19 cellular contexts compared by ENCODE assay signal in genomic region chr13:51477149-51477548, GRCh38. TPM values are rescaled to one million over a fixed set of nuclear protein-coding genes. Genes with fewer than 3 reads are reported as not detected.
DNase-seq lines count a peak whose midpoint lies in the region; ATAC-seq, FAIRE-seq and TF ChIP-seq lines count a peak whose summit lies in the region.
"Had no signal": no experiment of that assay in that cellular context is flagged by ENCODE, and none has a peak within 500 bp of the region (broad histone marks: within the 10 kb centered on the region; RNA-seq: fewer than 3 reads in every experiment).

No MANE protein-coding gene starts in this region.

- in situ Hi-C loops in HepG2 (cut with HindIII; ENCODE audit: extremely low pct_ligation_motif_present, low pct_unique_long_range_greater_than_20kb), result no loop called here

- WGBS in HepG2 (ENCODE audit: low lambda C conversion rate), result 52% methylated on average over 3 of the region's 3 CpGs

- intact Hi-C loops in HepG2 (cut with micrococcal nuclease; ENCODE audit: unreplicated experiment), result no loop called here
- intact Hi-C loops in Right ventricle myocardium inferior (cut with DNase I), result no loop called here

- no peaks in the 10 kb centered on the region for H3K9me2 ChIP-seq in Loucy (replicated peaks; ENCODE audit: low read depth, low read length)

- CTCF ChIA-PET in HepG2 (lab: Yijun Ruan, JAX; ENCODE audit: low intra/inter-chr PET ratio, low total read pairs), result no interaction called here

- dilution Hi-C loops in keratinocyte (cut with MboI; ENCODE audit: extremely low pct_ligation_motif_present, low sequenced_read_pairs), result no loop called here

- no peak overlapping the region for H3K27ac ChIP-seq in keratinocyte (ENCODE audit: control insufficient read depth, insufficient read depth, low read length)
- H3K27ac ChIP-seq in HepG2 (ENCODE audit: extremely low read length, insufficient read depth, low read length), result no peak overlapping the region
- peak overlapping the region; percentile 67 for H3K27ac ChIP-seq in parathyroid adenoma
- H3K27ac ChIP-seq: A549, BLaER1 had no signal

- TF ChIP-seq CTCF in Loucy (conservative IDR thresholded peaks at IDR 0.05; ENCODE audit: low read length) (no peak), keratinocyte (optimal IDR thresholded peaks at IDR 0.05 in 1 of 3, IDR thresholded peaks at IDR 0.05 in 1 of 3, conservative IDR thresholded peaks at IDR 0.05 in 1 of 3; ENCODE audit: extremely low read depth in 1 of 3, insufficient read depth in 2 of 3, low read length in 3 of 3) (no peak), HepG2 (CRISPR knock-in tag; IDR thresholded peaks at IDR 0.05) (no peak), parathyroid adenoma (IDR thresholded peaks at IDR 0.05) (no peak)

- H3K9ac ChIP-seq in Loucy (ENCODE audit: low read depth, low read length, poor library complexity, severe bottlenecking) (no peak overlapping the region), keratinocyte (ENCODE audit: control insufficient read depth, extremely low read depth, insufficient read depth, low read length) (no peak overlapping the region), HepG2 (ENCODE audit: insufficient read depth, low read depth, low read length) (no peak overlapping the region), parathyroid adenoma (no peak overlapping the region)
- H3K9ac ChIP-seq: BLaER1 had no signal

- H3K4me2 ChIP-seq in Loucy (ENCODE audit: low read depth, low read length, poor library complexity, severe bottlenecking), result no peak overlapping the region
- H3K4me2 ChIP-seq in keratinocyte (ENCODE audit: control insufficient read depth, extremely low read depth, insufficient read depth, low read depth, low read length), result no peak overlapping the region
- H3K4me2 ChIP-seq in HepG2 (ENCODE audit: low read depth, low read length), result peak overlapping the region; percentile 83
- H3K4me2 ChIP-seq in parathyroid adenoma (ENCODE audit: low read length), result no peak overlapping the region
- H3K4me2 ChIP-seq: A549, BLaER1 had no signal

- no peak overlapping the region for H3K4me3 ChIP-seq in Loucy (ENCODE audit: low read length, poor library complexity, severe bottlenecking)
- H3K4me3 ChIP-seq in keratinocyte (ENCODE audit: control insufficient read depth in 2 of 3, extremely low read depth in 1 of 3, insufficient read depth in 2 of 3, low read depth in 1 of 3, low read length in 3 of 3), result no peak overlapping the region
- no peak overlapping the region for H3K4me3 ChIP-seq in HepG2 (replicated peaks in 1 of 3; ENCODE audit: insufficient read depth in 1 of 3, low read depth in 2 of 3, low read length in 3 of 3)
- no peak overlapping the region for H3K4me3 ChIP-seq in parathyroid adenoma (ENCODE audit: low read depth, low read length)
- H3K4me3 ChIP-seq: A549, BLaER1 had no signal

- no peak for TF ChIP-seq EP300 in HepG2 (IDR thresholded peaks at IDR 0.05; ENCODE audit: low read depth in 2 of 2, low read length in 2 of 2)
- no peak for TF ChIP-seq EP300 in HepG2 (CRISPR knock-in tag; IDR thresholded peaks at IDR 0.05; ENCODE audit: borderline replicate concordance)

- FAIRE-seq in keratinocyte (lab: Jason Lieb, UNC) (peak; percentile 13), HepG2 (lab: Jason Lieb, UNC) (no peak), HTR-8/SVneo (lab: Jason Lieb, UNC) (no peak)
- FAIRE-seq: A549, GM12892, GM18507, H1 had no signal

- peaks cover 18% of the 10 kb centered on the region for H3K4me1 ChIP-seq in Loucy (ENCODE audit: insufficient read depth, low read length, poor library complexity, severe bottlenecking)
- peaks cover 13% of the 10 kb centered on the region for H3K4me1 ChIP-seq in keratinocyte (ENCODE audit: control insufficient read depth, extremely low read depth, insufficient read depth, low read length)
- peaks cover 50% of the 10 kb centered on the region for H3K4me1 ChIP-seq in HepG2 (ENCODE audit: insufficient read depth, low read length)
- H3K4me1 ChIP-seq in parathyroid adenoma, result peaks cover 3% of the 10 kb centered on the region

- TF ChIP-seq POLR2A in HepG2 (IDR thresholded peaks at IDR 0.05; ENCODE audit: insufficient read depth in 1 of 2, low read depth in 2 of 2, low read length in 2 of 2), result no peak

- H4K20me1 ChIP-seq in Loucy (ENCODE audit: insufficient read depth, low read length, poor library complexity, severe bottlenecking) (no peaks in the 10 kb centered on the region), keratinocyte (ENCODE audit: control insufficient read depth, extremely low read depth, insufficient read depth, low read length) (no peaks in the 10 kb centered on the region), HepG2 (ENCODE audit: insufficient read depth, low read length) (no peaks in the 10 kb centered on the region)
- H4K20me1 ChIP-seq: BLaER1 had no signal

- no peak for TF ChIP-seq RAD21 in HepG2 (CRISPR knock-in tag; IDR thresholded peaks at IDR 0.05)

- peak overlapping the region; percentile 98 for H2AFZ ChIP-seq in Loucy (ENCODE audit: low read length)
- no peak overlapping the region for H2AFZ ChIP-seq in keratinocyte (ENCODE audit: control insufficient read depth, low read length)
- H2AFZ ChIP-seq in HepG2 (ENCODE audit: low read length), result no peak overlapping the region
- peak overlapping the region; percentile 57 for H2AFZ ChIP-seq in parathyroid adenoma

- DNase-seq in keratinocyte (ENCODE audit: low read depth, low spot score), result no peak
- DNase-seq in HepG2 (ENCODE audit: low spot score), result no peak
- DNase-seq in HTR-8/SVneo (ENCODE audit: insufficient read length, low spot score), result no peak
- no peak for DNase-seq in NCI-H146 treated with DMSO at 0.1 percent for 48 hours (lab: John Stamatoyannopoulos, UW; ENCODE audit: unreplicated experiment)
- DNase-seq in Right ventricle myocardium inferior (ENCODE audit: missing footprints), result no peak
- no peak for DNase-seq in hypothalamus (lab: John Stamatoyannopoulos, UW)
- DNase-seq: AML-193; CD4-positive, alpha-beta memory T cell; DMS153; DMS79; GDM1; H9 had no signal

- H3K36me3 ChIP-seq in Loucy (ENCODE audit: insufficient read depth, low read length) (no peaks in the 10 kb centered on the region), keratinocyte (ENCODE audit: control insufficient read depth in 2 of 2, extremely low read depth in 1 of 2, insufficient read depth in 2 of 2, low read length in 2 of 2) (no peaks in the 10 kb centered on the region), HepG2 (replicated peaks in 1 of 2; ENCODE audit: control insufficient read depth in 1 of 2, insufficient read depth in 2 of 2, low read length in 2 of 2) (no peaks in the 10 kb centered on the region), parathyroid adenoma (ENCODE audit: control insufficient read depth, insufficient read depth, low read length) (no peaks in the 10 kb centered on the region)
- H3K36me3 ChIP-seq: BLaER1 had no signal

- no peaks in the 10 kb centered on the region for H3K79me2 ChIP-seq in Loucy (ENCODE audit: insufficient read depth, low read length)
- no peaks in the 10 kb centered on the region for H3K79me2 ChIP-seq in keratinocyte (ENCODE audit: control insufficient read depth, insufficient read depth, low read length)
- H3K79me2 ChIP-seq in HepG2 (ENCODE audit: insufficient read depth, low read length), result no peaks in the 10 kb centered on the region
- no peaks in the 10 kb centered on the region for H3K79me2 ChIP-seq in parathyroid adenoma

- BruUV-seq in HepG2 (replicated peaks; lab: Mats Ljungman, UMichigan), result no TSS peak

- no peak for ATAC-seq in HepG2
- ATAC-seq in Right ventricle myocardium inferior, result no peak
- ATAC-seq: A549 had no signal

- no peaks in the 10 kb centered on the region for H3F3A ChIP-seq in Loucy (ENCODE audit: low read depth)

- POLR2A ChIA-PET in HepG2 (lab: Yijun Ruan, JAX), result interaction anchor here (7.1 kb wide), 1 partner anchor 24 kb away, joined by 55 read pairs; the partner anchor contains the start of gene INTS6

- H3K9me1 ChIP-seq in keratinocyte (ENCODE audit: control insufficient read depth, extremely low read depth, insufficient read depth, low read length), result peaks cover 3% of the 10 kb centered on the region

- H3K9me3 ChIP-seq in Loucy (ENCODE audit: insufficient read depth, low read depth, low read length) (no peaks in the 10 kb centered on the region), keratinocyte (ENCODE audit: control insufficient read depth, low read depth, low read length) (no peaks in the 10 kb centered on the region), HepG2 (ENCODE audit: low read length) (no peaks in the 10 kb centered on the region), parathyroid adenoma (ENCODE audit: control insufficient read depth, low read length) (no peaks in the 10 kb centered on the region)
- H3K9me3 ChIP-seq: A549, BLaER1 had no signal

- H3K27me3 ChIP-seq in Loucy (ENCODE audit: insufficient read depth, low read length, poor library complexity, severe bottlenecking), result no peaks in the 10 kb centered on the region
- no peaks in the 10 kb centered on the region for H3K27me3 ChIP-seq in keratinocyte (ENCODE audit: control insufficient read depth, extremely low read depth, insufficient read depth, low read length)
- H3K27me3 ChIP-seq in HepG2 (ENCODE audit: control insufficient read depth in 1 of 2, insufficient read depth in 2 of 2, low read length in 2 of 2), result no peaks in the 10 kb centered on the region
- H3K27me3 ChIP-seq in parathyroid adenoma (ENCODE audit: control insufficient read depth, insufficient read depth, low read length), result no peaks in the 10 kb centered on the region
- H3K27me3 ChIP-seq: BLaER1 had no signal

RNA-seq across cellular contexts. Expression of gene INTS6, which starts 24.3 kb away (rescaled TPM):
- 17.8 to 44.2 TPM (median 36.0 TPM) in 3 replicates for polyA plus RNA-seq in keratinocyte
- 97.6 TPM for polyA plus RNA-seq in keratinocyte (2011; ENCODE audit: low read depth)
- 17.0 and 64.7 TPM in 2 replicates for polyA plus RNA-seq in keratinocyte (2011; cell fraction: cytosol; rRNA removed)
- polyA plus RNA-seq in keratinocyte (2011; cell fraction: nucleus; rRNA removed), result 62.8 and 67.5 TPM in 2 replicates
- polyA plus RNA-seq in keratinocyte (2012; ENCODE audit: low replicate concordance), result 16.8 and 33.2 TPM in 2 replicates
- polyA minus RNA-seq in keratinocyte, result 28.4 to 171 TPM (median 142 TPM) in 3 replicates
- polyA minus RNA-seq in keratinocyte (2011; cell fraction: cytosol; rRNA and poly(A)+ RNA removed), result 30.3 TPM
- 79.8 and 174 TPM in 2 replicates for polyA minus RNA-seq in keratinocyte (2011; cell fraction: nucleus; rRNA and poly(A)+ RNA removed)
- 38.4 and 40.3 TPM in 2 replicates for total RNA-seq in HepG2 (2016; rRNA removed; fragmentation: Illumina TruSeq; extraction: Trizol)
- 10.7 and 12.3 TPM in 2 replicates for total RNA-seq in HepG2 (2016; cell fraction: cytosol; rRNA removed; fragmentation: Illumina TruSeq; extraction: Trizol; ENCODE audit: low read depth)
- 38.6 and 40.4 TPM in 2 replicates for total RNA-seq in HepG2 (2016; cell fraction: insoluble cytoplasmic fraction; rRNA removed; fragmentation: Illumina TruSeq; extraction: Trizol)
- total RNA-seq in HepG2 (2016; cell fraction: membrane; rRNA removed; fragmentation: Illumina TruSeq; extraction: Trizol), result 16.8 and 20.9 TPM in 2 replicates
- 81.6 and 85.4 TPM in 2 replicates for total RNA-seq in HepG2 (2016; cell fraction: nucleus; rRNA removed; fragmentation: Illumina TruSeq; extraction: Trizol)
- polyA plus RNA-seq in HepG2 (2011; rRNA removed), result 27.9 and 28.0 TPM in 2 replicates
- polyA plus RNA-seq in HepG2 (2011; cell fraction: cytosol; rRNA removed), result 7.7 and 13.6 TPM in 2 replicates
- polyA plus RNA-seq in HepG2 (2011; cell fraction: nucleus; rRNA removed), result 30.7 and 36.2 TPM in 2 replicates
- 18.1 and 21.3 TPM in 2 replicates for polyA plus RNA-seq in HepG2 (2012)
- polyA plus RNA-seq in HepG2 (2016; cell fraction: cytosol; fragmentation: Illumina TruSeq; extraction: Trizol; ENCODE audit: low read depth), result 1.9 and 2.2 TPM in 2 replicates
- 24.9 and 26.1 TPM in 2 replicates for polyA plus RNA-seq in HepG2 (2016; cell fraction: insoluble cytoplasmic fraction; fragmentation: Illumina TruSeq; extraction: Trizol; ENCODE audit: low read depth)
- 4.1 and 5.1 TPM in 2 replicates for polyA plus RNA-seq in HepG2 (2016; cell fraction: membrane; fragmentation: Illumina TruSeq; extraction: Trizol; ENCODE audit: low read depth)
- 44.4 and 44.5 TPM in 2 replicates for polyA plus RNA-seq in HepG2 (2016; cell fraction: nucleus; fragmentation: Illumina TruSeq; extraction: Trizol; ENCODE audit: insufficient read depth, low read depth)
- polyA minus RNA-seq in HepG2 (2011; rRNA and poly(A)+ RNA removed; ENCODE audit: low replicate concordance), result 62.5 and 66.5 TPM in 2 replicates
- polyA minus RNA-seq in HepG2 (2011; cell fraction: cytosol; rRNA and poly(A)+ RNA removed), result 30.2 and 41.5 TPM in 2 replicates
- polyA minus RNA-seq in HepG2 (2011; cell fraction: nucleus; rRNA and poly(A)+ RNA removed), result 252 and 263 TPM in 2 replicates
- 22.7 TPM for total RNA-seq in Right ventricle myocardium inferior

Comparison
In these comparisons a context has a peak if more than half of its experiments do, and no peak if none do; other contexts are left out.
1. H2AFZ ChIP-seq: peak in Loucy (single experiment) and parathyroid adenoma (single experiment); none in keratinocyte (single experiment) and HepG2 (single experiment).